In genomic region chr6:34457747-34458462, GRCh38 we compare ENCODE assay signal across 1 cellular context.
TF ChIP-seq lines count a peak whose summit lies in the region.

No MANE protein-coding gene starts in this region.

TF ChIP-seq in WTC11, 78 proteins besides CTCF, POLR2A, EP300 and RAD21 (continued from another document):
- TF ChIP-seq ARID4B (CRISPR knock-in tag; IDR thresholded peaks at IDR 0.05; ENCODE audit: borderline replicate concordance) = no peak
- no peak for TF ChIP-seq AFF4 (CRISPR knock-in tag; IDR thresholded peaks at IDR 0.05; ENCODE audit: borderline replicate concordance)
- TF ChIP-seq ZNF425 (CRISPR knock-in tag; conservative IDR thresholded peaks at IDR 0.05) = no peak
- no peak for TF ChIP-seq E2F4 (CRISPR knock-in tag; IDR thresholded peaks at IDR 0.05; ENCODE audit: borderline replicate concordance, low read depth)
